In genomic region chr9:34177906-34178697, GRCh38 we compare ENCODE assay signal across 8 cellular contexts. TPM values are rescaled to one million over a fixed set of nuclear protein-coding genes. Genes with fewer than 3 reads are reported as not detected.
DNase-seq lines count a peak whose midpoint lies in the region; ATAC-seq, FAIRE-seq and TF ChIP-seq lines count a peak whose summit lies in the region.

No MANE protein-coding gene starts in this region.

- ATAC-seq in HG03457 (IDR thresholded peaks at IDR 0.05; ENCODE audit: unreplicated experiment): peak; percentile 7

- FAIRE-seq in bronchial epithelial cell (lab: Jason Lieb, UNC): no peak

- H3K9me3 ChIP-seq in CD8-positive, alpha-beta memory T cell (ENCODE audit: low read length): no peaks in the 10 kb centered on the region
- H3K9me3 ChIP-seq in mucosa of rectum (ENCODE audit: control insufficient read depth in 2 of 2, low read length in 2 of 2): no peaks in the 10 kb centered on the region

- peaks cover 19 to 36% (median 21%) of the 10 kb centered on the region in 3 donors for H3K4me1 Mint-ChIP-seq in CD8-positive, alpha-beta memory T cell

- H3K27me3 Mint-ChIP-seq in CD8-positive, alpha-beta memory T cell: no peaks in the 10 kb centered on the region

- H3K27me3 ChIP-seq in CD8-positive, alpha-beta memory T cell (ENCODE audit: insufficient read depth, low read length, poor library complexity, severe bottlenecking): no peaks in the 10 kb centered on the region
- H3K27me3 ChIP-seq in bronchial epithelial cell (ENCODE audit: control insufficient read depth, insufficient read depth, low read length): no peaks in the 10 kb centered on the region
- H3K27me3 ChIP-seq in mucosa of rectum (ENCODE audit: control insufficient read depth in 2 of 2, insufficient read depth in 2 of 2, low read length in 2 of 2): no peaks in the 10 kb centered on the region

- H3K27ac Mint-ChIP-seq in CD8-positive, alpha-beta memory T cell: peak overlapping the region; percentile 82 to 100 (median 99)

- POLR2A ChIA-PET in CD8-positive, alpha-beta memory T cell (lab: Charles Lee): interaction anchor here (0.6 to 1.2 kb wide), 5 partner anchors 10 to 130 kb away, joined by 3 to 5 read pairs (median 4); partner anchors contain the start of genes DCAF12 and UBAP2

- H3K9me3 Mint-ChIP-seq in CD8-positive, alpha-beta memory T cell: no peaks in the 10 kb centered on the region

- TF ChIP-seq CTCF in bronchial epithelial cell (IDR thresholded peaks at IDR 0.05; ENCODE audit: insufficient read depth, low read length, severe bottlenecking): no peak

- CTCF ChIA-PET in CD8-positive, alpha-beta memory T cell (lab: Charles Lee): interaction anchor here (1.2 to 2.3 kb wide), 3 partner anchors 8 to 104 kb away, joined by 3 to 9 read pairs (median 4); no protein-coding TSS in a partner anchor

- peaks cover 0 to 12% (median 0%) of the 10 kb centered on the region in 3 donors for H3K36me3 Mint-ChIP-seq in CD8-positive, alpha-beta memory T cell

- peak overlapping the region; percentile 97 for H3K27ac ChIP-seq in CD8-positive, alpha-beta memory T cell (ENCODE audit: low read depth, low read length)
- peak overlapping the region; percentile 92 to 93 for H3K27ac ChIP-seq in mucosa of rectum (ENCODE audit: low read depth in 2 of 2, low read length in 2 of 2)

- DNase-seq in CD8-positive, alpha-beta memory T cell: no peak
- DNase-seq in bronchial epithelial cell (ENCODE audit: low read depth) (no peak), AG08396 (ENCODE audit: low spot score) (no peak), cerebellum (ENCODE audit: low spot score) (no peak), SW 1271 (lab: John Stamatoyannopoulos, UW) (no peak)
- no peak for DNase-seq in activated CD4-positive, CD25-positive, alpha-beta regulatory T cell (lab: John Stamatoyannopoulos, UW)

- peak overlapping the region; percentile 82 for H3K4me3 ChIP-seq in CD8-positive, alpha-beta memory T cell (ENCODE audit: low read length)
- H3K4me3 ChIP-seq in bronchial epithelial cell (ENCODE audit: low read depth, low read length) (peak overlapping the region; percentile 77), mucosa of rectum (ENCODE audit: low read length in 2 of 2) (peak overlapping the region; percentile 97 to 99)

- no peaks in the 10 kb centered on the region for H3K36me3 ChIP-seq in CD8-positive, alpha-beta memory T cell (ENCODE audit: insufficient read depth, low read length)
- no peaks in the 10 kb centered on the region for H3K36me3 ChIP-seq in bronchial epithelial cell (ENCODE audit: control insufficient read depth, insufficient read depth, low read length)
- H3K36me3 ChIP-seq in mucosa of rectum (ENCODE audit: control insufficient read depth in 2 of 2, insufficient read depth in 2 of 2, low read length in 2 of 2): no peaks in the 10 kb centered on the region

- H3K9ac ChIP-seq in mucosa of rectum (ENCODE audit: low read depth in 1 of 2, low read length in 2 of 2): peak overlapping the region; percentile 83 to 98

- H3K4me3 Mint-ChIP-seq in CD8-positive, alpha-beta memory T cell: peak overlapping the region; percentile 88 to 100 (median 98)

- peaks cover 13% of the 10 kb centered on the region for H3K4me1 ChIP-seq in CD8-positive, alpha-beta memory T cell (ENCODE audit: insufficient read depth, low read length)
- H3K4me1 ChIP-seq in mucosa of rectum (ENCODE audit: control insufficient read depth in 2 of 2, insufficient read depth in 2 of 2, low read length in 2 of 2): peaks cover 3 to 4% of the 10 kb centered on the region in 2 donors

RNA-seq across cellular contexts. Expression of gene UBAP1, which starts 0.7 kb away (rescaled TPM):
- total RNA-seq in CD8-positive, alpha-beta memory T cell: 10 to 100 TPM; 39.0 to 39.7 TPM
- polyA plus RNA-seq in CD8-positive, alpha-beta memory T cell: 50.2 TPM
- total RNA-seq in bronchial epithelial cell (37.6 and 53.1 TPM in 2 replicates), cerebellum (19.6 TPM)

RNA-seq across cellular contexts. Expression of gene DCAF12, which starts 51.6 kb away (rescaled TPM):
- 10 to 100 TPM; 43.0 to 49.2 TPM for total RNA-seq in CD8-positive, alpha-beta memory T cell
- 18.4 TPM for polyA plus RNA-seq in CD8-positive, alpha-beta memory T cell
- total RNA-seq in bronchial epithelial cell (15.3 and 19.6 TPM in 2 replicates), cerebellum (26.3 TPM)
